ENCODE assay signal across 1 cellular context in genomic region chr12:4270016-4270669, GRCh38.
A peak's percentile ranks its signal among the peaks of the same experiment; 100 is the strongest.
TF ChIP-seq lines count a peak whose summit lies in the region.

No MANE protein-coding gene starts in this region.

TF ChIP-seq in HEK293, 187 proteins besides CTCF, POLR2A, EP300 and RAD21 (continued from another document):
- TF ChIP-seq, protein P1, sequence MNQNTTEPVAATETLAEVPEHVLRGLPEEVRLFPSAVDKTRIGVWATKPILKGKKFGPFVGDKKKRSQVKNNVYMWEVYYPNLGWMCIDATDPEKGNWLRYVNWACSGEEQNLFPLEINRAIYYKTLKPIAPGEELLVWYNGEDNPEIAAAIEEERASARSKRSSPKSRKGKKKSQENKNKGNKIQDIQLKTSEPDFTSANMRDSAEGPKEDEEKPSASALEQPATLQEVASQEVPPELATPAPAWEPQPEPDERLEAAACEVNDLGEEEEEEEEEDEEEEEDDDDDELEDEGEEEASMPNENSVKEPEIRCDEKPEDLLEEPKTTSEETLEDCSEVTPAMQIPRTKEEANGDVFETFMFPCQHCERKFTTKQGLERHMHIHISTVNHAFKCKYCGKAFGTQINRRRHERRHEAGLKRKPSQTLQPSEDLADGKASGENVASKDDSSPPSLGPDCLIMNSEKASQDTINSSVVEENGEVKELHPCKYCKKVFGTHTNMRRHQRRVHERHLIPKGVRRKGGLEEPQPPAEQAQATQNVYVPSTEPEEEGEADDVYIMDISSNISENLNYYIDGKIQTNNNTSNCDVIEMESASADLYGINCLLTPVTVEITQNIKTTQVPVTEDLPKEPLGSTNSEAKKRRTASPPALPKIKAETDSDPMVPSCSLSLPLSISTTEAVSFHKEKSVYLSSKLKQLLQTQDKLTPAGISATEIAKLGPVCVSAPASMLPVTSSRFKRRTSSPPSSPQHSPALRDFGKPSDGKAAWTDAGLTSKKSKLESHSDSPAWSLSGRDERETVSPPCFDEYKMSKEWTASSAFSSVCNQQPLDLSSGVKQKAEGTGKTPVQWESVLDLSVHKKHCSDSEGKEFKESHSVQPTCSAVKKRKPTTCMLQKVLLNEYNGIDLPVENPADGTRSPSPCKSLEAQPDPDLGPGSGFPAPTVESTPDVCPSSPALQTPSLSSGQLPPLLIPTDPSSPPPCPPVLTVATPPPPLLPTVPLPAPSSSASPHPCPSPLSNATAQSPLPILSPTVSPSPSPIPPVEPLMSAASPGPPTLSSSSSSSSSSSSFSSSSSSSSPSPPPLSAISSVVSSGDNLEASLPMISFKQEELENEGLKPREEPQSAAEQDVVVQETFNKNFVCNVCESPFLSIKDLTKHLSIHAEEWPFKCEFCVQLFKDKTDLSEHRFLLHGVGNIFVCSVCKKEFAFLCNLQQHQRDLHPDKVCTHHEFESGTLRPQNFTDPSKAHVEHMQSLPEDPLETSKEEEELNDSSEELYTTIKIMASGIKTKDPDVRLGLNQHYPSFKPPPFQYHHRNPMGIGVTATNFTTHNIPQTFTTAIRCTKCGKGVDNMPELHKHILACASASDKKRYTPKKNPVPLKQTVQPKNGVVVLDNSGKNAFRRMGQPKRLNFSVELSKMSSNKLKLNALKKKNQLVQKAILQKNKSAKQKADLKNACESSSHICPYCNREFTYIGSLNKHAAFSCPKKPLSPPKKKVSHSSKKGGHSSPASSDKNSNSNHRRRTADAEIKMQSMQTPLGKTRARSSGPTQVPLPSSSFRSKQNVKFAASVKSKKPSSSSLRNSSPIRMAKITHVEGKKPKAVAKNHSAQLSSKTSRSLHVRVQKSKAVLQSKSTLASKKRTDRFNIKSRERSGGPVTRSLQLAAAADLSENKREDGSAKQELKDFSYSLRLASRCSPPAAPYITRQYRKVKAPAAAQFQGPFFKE (tag by site-specific recombination; IDR thresholded peaks at IDR 0.05; ENCODE audit: borderline replicate concordance): peak; percentile 83; the same call in 1 of the 2 replicates
- TF ChIP-seq ZFP41 (tag by site-specific recombination; IDR thresholded peaks at IDR 0.05; ENCODE audit: borderline replicate concordance) (no peak), ZNF148 (tag by site-specific recombination; IDR thresholded peaks at IDR 0.05; ENCODE audit: borderline replicate concordance) (no peak), ZNF830 (tag by site-specific recombination; IDR thresholded peaks at IDR 0.05; ENCODE audit: low read depth) (no peak), ZBTB48 (tag by site-specific recombination; IDR thresholded peaks at IDR 0.05) (no peak), IKZF3 (tag by site-specific recombination; IDR thresholded peaks at IDR 0.05) (no peak), ZSCAN4 (tag by site-specific recombination; IDR thresholded peaks at IDR 0.05) (no peak), ZNF747 (tag by site-specific recombination; IDR thresholded peaks at IDR 0.05) (no peak), TCF7L2 (IDR thresholded peaks at IDR 0.05; ENCODE audit: borderline replicate concordance, low read depth, low read length) (no peak), ZNF324 (tag by site-specific recombination; IDR thresholded peaks at IDR 0.05) (no peak), ZBTB20 (tag by site-specific recombination; IDR thresholded peaks at IDR 0.05) (peak; percentile 23; the same call in 1 of the 2 replicates), SETDB1 (IDR thresholded peaks at IDR 0.05; ENCODE audit: insufficient read length, low read length) (no peak), ZNF24 (tag by site-specific recombination; IDR thresholded peaks at IDR 0.05) (0 out of 2 replicates have a peak, but pooled peaks have one; percentile 25), ZSCAN30 (tag by site-specific recombination; IDR thresholded peaks at IDR 0.05) (no peak), ZNF837 (tag by site-specific recombination; IDR thresholded peaks at IDR 0.05) (no peak), ZNF561 (tag by site-specific recombination; IDR thresholded peaks at IDR 0.05; ENCODE audit: borderline replicate concordance) (no peak), MZF1 (tag by site-specific recombination; IDR thresholded peaks at IDR 0.05; ENCODE audit: borderline replicate concordance) (peak; percentile 66; the same call in 1 of the 2 replicates), ZNF600 (tag by site-specific recombination; IDR thresholded peaks at IDR 0.05) (no peak), ZNF221 (tag by site-specific recombination; IDR thresholded peaks at IDR 0.05; ENCODE audit: borderline replicate concordance) (no peak), ZNF341 (tag by site-specific recombination; IDR thresholded peaks at IDR 0.05; ENCODE audit: low read depth) (no peak), ZNF843 (tag by site-specific recombination; IDR thresholded peaks at IDR 0.05) (no peak), ZNF391 (tag by site-specific recombination; IDR thresholded peaks at IDR 0.05; ENCODE audit: borderline replicate concordance, low read depth) (no peak), ZSCAN5A (tag by site-specific recombination; IDR thresholded peaks at IDR 0.05) (no peak), ZBTB7A (tag by site-specific recombination; IDR thresholded peaks at IDR 0.05; ENCODE audit: low read depth) (0 out of 2 replicates have a peak, but pooled peaks have one; percentile 11), ZFP69B (tag by site-specific recombination; IDR thresholded peaks at IDR 0.05) (no peak), ZNF521 (tag by site-specific recombination; IDR thresholded peaks at IDR 0.05) (no peak), ZNF10 (tag by site-specific recombination; IDR thresholded peaks at IDR 0.05) (no peak), ZBTB11 (tag by site-specific recombination; conservative IDR thresholded peaks at IDR 0.05; ENCODE audit: low read depth) (peak; percentile 37; the same call in 1 of the 2 replicates), ZXDB (tag by site-specific recombination; IDR thresholded peaks at IDR 0.05) (peak; percentile 46), TRIM28 (IDR thresholded peaks at IDR 0.05; ENCODE audit: borderline replicate concordance, low read length) (no peak), GLIS2 (tag by site-specific recombination; IDR thresholded peaks at IDR 0.05) (no peak), OVOL3 (tag by site-specific recombination; IDR thresholded peaks at IDR 0.05) (no peak), ZNF707 (tag by site-specific recombination; IDR thresholded peaks at IDR 0.05) (no peak)
- TF ChIP-seq, protein P2, sequence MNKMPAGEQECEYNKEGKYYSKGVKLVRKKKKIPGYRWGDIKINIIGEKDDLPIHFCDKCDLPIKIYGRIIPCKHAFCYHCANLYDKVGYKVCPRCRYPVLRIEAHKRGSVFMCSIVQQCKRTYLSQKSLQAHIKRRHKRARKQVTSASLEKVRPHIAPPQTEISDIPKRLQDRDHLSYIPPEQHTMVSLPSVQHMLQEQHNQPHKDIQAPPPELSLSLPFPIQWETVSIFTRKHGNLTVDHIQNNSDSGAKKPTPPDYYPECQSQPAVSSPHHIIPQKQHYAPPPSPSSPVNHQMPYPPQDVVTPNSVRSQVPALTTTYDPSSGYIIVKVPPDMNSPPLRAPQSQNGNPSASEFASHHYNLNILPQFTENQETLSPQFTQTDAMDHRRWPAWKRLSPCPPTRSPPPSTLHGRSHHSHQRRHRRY (tag by site-specific recombination; IDR thresholded peaks at IDR 0.05): no peak
- TF ChIP-seq, protein P3, sequence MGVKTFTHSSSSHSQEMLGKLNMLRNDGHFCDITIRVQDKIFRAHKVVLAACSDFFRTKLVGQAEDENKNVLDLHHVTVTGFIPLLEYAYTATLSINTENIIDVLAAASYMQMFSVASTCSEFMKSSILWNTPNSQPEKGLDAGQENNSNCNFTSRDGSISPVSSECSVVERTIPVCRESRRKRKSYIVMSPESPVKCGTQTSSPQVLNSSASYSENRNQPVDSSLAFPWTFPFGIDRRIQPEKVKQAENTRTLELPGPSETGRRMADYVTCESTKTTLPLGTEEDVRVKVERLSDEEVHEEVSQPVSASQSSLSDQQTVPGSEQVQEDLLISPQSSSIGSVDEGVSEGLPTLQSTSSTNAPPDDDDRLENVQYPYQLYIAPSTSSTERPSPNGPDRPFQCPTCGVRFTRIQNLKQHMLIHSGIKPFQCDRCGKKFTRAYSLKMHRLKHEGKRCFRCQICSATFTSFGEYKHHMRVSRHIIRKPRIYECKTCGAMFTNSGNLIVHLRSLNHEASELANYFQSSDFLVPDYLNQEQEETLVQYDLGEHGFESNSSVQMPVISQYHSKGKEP (tag by site-specific recombination; IDR thresholded peaks at IDR 0.05): no peak
- TF ChIP-seq, protein P4, sequence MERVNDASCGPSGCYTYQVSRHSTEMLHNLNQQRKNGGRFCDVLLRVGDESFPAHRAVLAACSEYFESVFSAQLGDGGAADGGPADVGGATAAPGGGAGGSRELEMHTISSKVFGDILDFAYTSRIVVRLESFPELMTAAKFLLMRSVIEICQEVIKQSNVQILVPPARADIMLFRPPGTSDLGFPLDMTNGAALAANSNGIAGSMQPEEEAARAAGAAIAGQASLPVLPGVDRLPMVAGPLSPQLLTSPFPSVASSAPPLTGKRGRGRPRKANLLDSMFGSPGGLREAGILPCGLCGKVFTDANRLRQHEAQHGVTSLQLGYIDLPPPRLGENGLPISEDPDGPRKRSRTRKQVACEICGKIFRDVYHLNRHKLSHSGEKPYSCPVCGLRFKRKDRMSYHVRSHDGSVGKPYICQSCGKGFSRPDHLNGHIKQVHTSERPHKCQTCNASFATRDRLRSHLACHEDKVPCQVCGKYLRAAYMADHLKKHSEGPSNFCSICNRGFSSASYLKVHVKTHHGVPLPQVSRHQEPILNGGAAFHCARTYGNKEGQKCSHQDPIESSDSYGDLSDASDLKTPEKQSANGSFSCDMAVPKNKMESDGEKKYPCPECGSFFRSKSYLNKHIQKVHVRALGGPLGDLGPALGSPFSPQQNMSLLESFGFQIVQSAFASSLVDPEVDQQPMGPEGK (tag by site-specific recombination; IDR thresholded peaks at IDR 0.05): peak; percentile 59
- TF ChIP-seq, protein P5, sequence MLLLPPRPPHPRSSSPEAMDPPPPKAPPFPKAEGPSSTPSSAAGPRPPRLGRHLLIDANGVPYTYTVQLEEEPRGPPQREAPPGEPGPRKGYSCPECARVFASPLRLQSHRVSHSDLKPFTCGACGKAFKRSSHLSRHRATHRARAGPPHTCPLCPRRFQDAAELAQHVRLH (tag by site-specific recombination; IDR thresholded peaks at IDR 0.05): no peak
- TF ChIP-seq, protein P6, sequence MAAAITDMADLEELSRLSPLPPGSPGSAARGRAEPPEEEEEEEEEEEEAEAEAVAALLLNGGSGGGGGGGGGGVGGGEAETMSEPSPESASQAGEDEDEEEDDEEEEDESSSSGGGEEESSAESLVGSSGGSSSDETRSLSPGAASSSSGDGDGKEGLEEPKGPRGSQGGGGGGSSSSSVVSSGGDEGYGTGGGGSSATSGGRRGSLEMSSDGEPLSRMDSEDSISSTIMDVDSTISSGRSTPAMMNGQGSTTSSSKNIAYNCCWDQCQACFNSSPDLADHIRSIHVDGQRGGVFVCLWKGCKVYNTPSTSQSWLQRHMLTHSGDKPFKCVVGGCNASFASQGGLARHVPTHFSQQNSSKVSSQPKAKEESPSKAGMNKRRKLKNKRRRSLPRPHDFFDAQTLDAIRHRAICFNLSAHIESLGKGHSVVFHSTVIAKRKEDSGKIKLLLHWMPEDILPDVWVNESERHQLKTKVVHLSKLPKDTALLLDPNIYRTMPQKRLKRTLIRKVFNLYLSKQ (tag by site-specific recombination; IDR thresholded peaks at IDR 0.05; ENCODE audit: borderline replicate concordance): no peak
